Comparison of ENCODE assay signal across 11 cellular contexts in the genomic region with DNA sequence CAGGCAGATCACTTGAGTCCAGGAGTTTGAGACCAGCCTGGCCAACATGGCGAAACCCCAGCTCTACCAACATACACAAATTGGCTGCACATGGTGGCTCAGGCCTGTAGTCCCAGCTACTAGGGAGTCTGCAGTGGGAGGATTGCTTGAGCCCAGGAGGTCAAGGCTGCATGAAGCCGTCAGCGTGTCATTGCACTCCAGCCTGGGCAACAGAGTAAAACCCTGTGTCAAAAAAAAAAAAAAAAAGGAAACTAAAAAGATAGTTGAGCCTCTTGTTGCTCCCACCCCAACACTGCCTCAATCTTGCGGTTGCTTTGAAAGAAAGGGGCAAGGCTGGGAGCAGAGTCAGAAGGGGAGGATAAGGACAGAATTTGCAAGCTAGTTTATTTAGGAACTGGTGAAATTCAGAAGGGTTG.
DNase-seq lines count a peak whose midpoint lies in the region; ATAC-seq, FAIRE-seq and TF ChIP-seq lines count a peak whose summit lies in the region.
"Had no signal": no experiment of that assay in that cellular context is flagged by ENCODE, and none has a peak within 500 bp of the region (broad histone marks: within the 10 kb centered on the region; RNA-seq: fewer than 3 reads in every experiment).

No MANE protein-coding gene starts in this region.

- H3K27ac Mint-ChIP-seq in Calu3 (ENCODE audit: unreplicated experiment) (no peak overlapping the region), brain (peak overlapping the region; percentile 31 to 94 (median 71)), osteocyte (ENCODE audit: unreplicated experiment) (peak overlapping the region; percentile 27)

- intact Hi-C loops in Calu3 (cut with micrococcal nuclease; ENCODE audit: unreplicated experiment) = loop anchor here (1.0 to 5.0 kb wide), 3 partner anchors 107 to 450 kb away; no protein-coding TSS in a partner anchor

- H3K4me3 Mint-ChIP-seq in Calu3 (ENCODE audit: low read depth, unreplicated experiment) (peak overlapping the region; percentile 29), brain (peak overlapping the region in 2 of 5 experiments; percentile 44 to 50), osteocyte (ENCODE audit: unreplicated experiment) (no peak overlapping the region)

- CTCF ChIA-PET in Calu3 (lab: Charles Lee) = interaction anchor here (0.6 to 1.7 kb wide), 8 partner anchors 9 to 1851 kb away, joined by 3 to 10 read pairs (median 4); no protein-coding TSS in a partner anchor

- no peak overlapping the region; the same call in 1 of the 2 replicates for H2AFZ ChIP-seq in Loucy (ENCODE audit: low read length)

- no peak for ATAC-seq in GM18861 (IDR thresholded peaks at IDR 0.05; ENCODE audit: unreplicated experiment)

- H3K9me3 Mint-ChIP-seq in Calu3 (ENCODE audit: low read depth, unreplicated experiment) (no peaks in the 10 kb centered on the region), brain (peaks cover 0 to 2% (median 0%) of the 10 kb centered on the region in 5 experiments), osteocyte (ENCODE audit: unreplicated experiment) (no peaks in the 10 kb centered on the region)

- H3K27me3 ChIP-seq in Loucy (ENCODE audit: insufficient read depth, low read length, poor library complexity, severe bottlenecking) = peaks cover 38% of the 10 kb centered on the region

- no TSS peak for BruUV-seq in Calu3 (replicated peaks; lab: Mats Ljungman, UMichigan)

- H3K4me2 ChIP-seq in Loucy (ENCODE audit: low read depth, low read length, poor library complexity, severe bottlenecking) = peak overlapping the region; percentile 20

- H3K4me3 ChIP-seq in Loucy (ENCODE audit: low read length, poor library complexity, severe bottlenecking) = no peak overlapping the region

- peaks cover 4% of the 10 kb centered on the region for H3K4me1 ChIP-seq in Loucy (ENCODE audit: insufficient read depth, low read length, poor library complexity, severe bottlenecking)

- H3K27me3 Mint-ChIP-seq in Calu3 (ENCODE audit: unreplicated experiment) (peaks cover 36% of the 10 kb centered on the region), brain (peaks cover 26% of the 10 kb centered on the region), osteocyte (ENCODE audit: unreplicated experiment) (peaks cover 33% of the 10 kb centered on the region)

- H3K9me3 ChIP-seq in Loucy (ENCODE audit: insufficient read depth, low read depth, low read length) = no peaks in the 10 kb centered on the region

- H3K9me2 ChIP-seq in Loucy (replicated peaks; ENCODE audit: low read depth, low read length) = no peaks in the 10 kb centered on the region

- DNase-seq in Calu3 (no peak), osteocyte (ENCODE audit: extremely low spot score, unreplicated experiment) (no peak), NOMO-1 treated with dmso at 0.1 percent for 144 hours (lab: John Stamatoyannopoulos, UW; ENCODE audit: unreplicated experiment) (no peak), NCI-H1048 (lab: John Stamatoyannopoulos, UW) (no peak), urothelium cell line (ENCODE audit: low spot score) (no peak)

- no peaks in the 10 kb centered on the region for H4K20me1 ChIP-seq in Loucy (ENCODE audit: insufficient read depth, low read length, poor library complexity, severe bottlenecking)

- no peak for TF ChIP-seq CTCF in Calu3 (IDR thresholded peaks at IDR 0.05; ENCODE audit: unreplicated experiment)
- no peak for TF ChIP-seq CTCF in Loucy (conservative IDR thresholded peaks at IDR 0.05; ENCODE audit: low read length)
- TF ChIP-seq CTCF in brain (conservative IDR thresholded peaks at IDR 0.05) = no peak
- TF ChIP-seq CTCF in osteocyte (IDR thresholded peaks at IDR 0.05) = no peak

- H3K9ac ChIP-seq in Loucy (ENCODE audit: low read depth, low read length, poor library complexity, severe bottlenecking) = no peak overlapping the region

- no peak for FAIRE-seq in urothelium cell line (lab: Jason Lieb, UNC)
- FAIRE-seq: endometrium, kidney, RCC 7860 had no signal

- no peaks in the 10 kb centered on the region for H3F3A ChIP-seq in Loucy (ENCODE audit: low read depth)

- H3K36me3 ChIP-seq in Loucy (ENCODE audit: insufficient read depth, low read length) = no peaks in the 10 kb centered on the region

- H3K36me3 Mint-ChIP-seq in Calu3 (ENCODE audit: insufficient read depth, unreplicated experiment) (no peaks in the 10 kb centered on the region), brain (no peaks in the 10 kb centered on the region), osteocyte (ENCODE audit: unreplicated experiment) (no peaks in the 10 kb centered on the region)

- peaks cover 9% of the 10 kb centered on the region for H3K4me1 Mint-ChIP-seq in Calu3 (ENCODE audit: low read depth, unreplicated experiment)
- H3K4me1 Mint-ChIP-seq in brain = peaks cover 23% of the 10 kb centered on the region
- H3K4me1 Mint-ChIP-seq in osteocyte (ENCODE audit: unreplicated experiment) = peaks cover 44% of the 10 kb centered on the region

- no peaks in the 10 kb centered on the region for H3K79me2 ChIP-seq in Loucy (ENCODE audit: insufficient read depth, low read length)
